In genomic region chr10:119416855-119417254, GRCh38 we compare ENCODE assay signal across 9 cellular contexts.
DNase-seq lines count a peak whose midpoint lies in the region; ATAC-seq, FAIRE-seq and TF ChIP-seq lines count a peak whose summit lies in the region.
"Had no signal": no experiment of that assay in that cellular context is flagged by ENCODE, and none has a peak within 500 bp of the region (broad histone marks: within the 10 kb centered on the region; RNA-seq: fewer than 3 reads in every experiment).

No MANE protein-coding gene starts in this region.

- peak in 3 of 4 donors; percentile 28 to 48 (median 34) for ATAC-seq in heart left ventricle
- ATAC-seq in GM21619 (IDR thresholded peaks at IDR 0.05; ENCODE audit: unreplicated experiment), result no peak

- intact Hi-C loops in heart left ventricle (cut with DNase I), result loop anchor here (1.0 to 10.0 kb wide), 9 partner anchors 62 to 218 kb away; partner anchors contain the start of gene GRK5 (in 7 of the 10)

- peak; percentile 60 to 87 (median 76) for TF ChIP-seq CTCF in heart left ventricle (IDR thresholded peaks at IDR 0.05)

- H3K4me1 ChIP-seq in heart left ventricle (peaks cover 3 to 78% (median 51%) of the 10 kb centered on the region in 12 donors), small intestine (ENCODE audit: control insufficient read depth in 2 of 2, insufficient read depth in 1 of 2, low read depth in 1 of 2, low read length in 1 of 2) (no peaks in the 10 kb centered on the region)

- CTCF ChIA-PET in activated naive CD4-positive, alpha-beta T cell treated with anti-CD3 and anti-CD28 coated beads, Interleukin-2, amount 10 ng/mL, durations not matched to agents 7 days and 5 days (lab: Charles Lee), result interaction anchor here (1.2 to 7.2 kb wide), 6 partner anchors 84 to 215 kb away, joined by 3 to 96 read pairs (median 7); partner anchors contain the start of gene GRK5

- no peaks in the 10 kb centered on the region for H3K9me3 ChIP-seq in heart left ventricle
- H3K9me3 ChIP-seq in small intestine (ENCODE audit: control insufficient read depth, low read depth), result no peaks in the 10 kb centered on the region

- H3K27me3 Mint-ChIP-seq in activated naive CD4-positive, alpha-beta T cell treated with anti-CD3 and anti-CD28 coated beads, Interleukin-2, amount 10 ng/mL, durations not matched to agents 7 days and 5 days, result no peaks in the 10 kb centered on the region

- FAIRE-seq in small intestine (lab: Jason Lieb, UNC), result no peak
- FAIRE-seq: A204.1 had no signal

- DNase-seq in DMS 273 (lab: John Stamatoyannopoulos, UW; ENCODE audit: unreplicated experiment) (peak; percentile 72), DMS 273 treated with DMSO at 0.1 percent for 48 hours (lab: John Stamatoyannopoulos, UW) (no peak), HT1080 (ENCODE audit: low read depth) (peak; percentile 65), SK-N-DZ (ENCODE audit: low spot score) (peak; percentile 35), heart left ventricle (peak; percentile 68 to 81 (median 76)), small intestine (peak; percentile 74)
- peak; percentile 82 for DNase-seq in activated naive CD4-positive, alpha-beta T cell treated with anti-CD3 and anti-CD28 coated beads, Interleukin-2, amount 10 ng/mL, durations not matched to agents 7 days and 5 days

- H3K27ac ChIP-seq in heart left ventricle, result peak overlapping the region in 7 of 12 donors; percentile 1 to 89 (median 78)
- H3K27ac ChIP-seq in small intestine (ENCODE audit: low read depth in 1 of 2, low read length in 1 of 2), result peak overlapping the region in 1 of 2 donors; percentile 3

- no peak overlapping the region for H3K27ac Mint-ChIP-seq in activated naive CD4-positive, alpha-beta T cell treated with anti-CD3 and anti-CD28 coated beads, Interleukin-2, amount 10 ng/mL, durations not matched to agents 7 days and 5 days

- H3K36me3 Mint-ChIP-seq in activated naive CD4-positive, alpha-beta T cell treated with anti-CD3 and anti-CD28 coated beads, Interleukin-2, amount 10 ng/mL, durations not matched to agents 7 days and 5 days, result no peaks in the 10 kb centered on the region

- H3K4me1 Mint-ChIP-seq in activated naive CD4-positive, alpha-beta T cell treated with anti-CD3 and anti-CD28 coated beads, Interleukin-2, amount 10 ng/mL, durations not matched to agents 7 days and 5 days, result no peaks in the 10 kb centered on the region

- H3K36me3 ChIP-seq in heart left ventricle (no peaks in the 10 kb centered on the region), small intestine (ENCODE audit: control insufficient read depth in 2 of 2, insufficient read depth in 2 of 2, low read length in 2 of 2) (no peaks in the 10 kb centered on the region)

- no peaks in the 10 kb centered on the region for H3K27me3 ChIP-seq in heart left ventricle
- H3K27me3 ChIP-seq in small intestine (ENCODE audit: control insufficient read depth in 2 of 2, insufficient read depth in 2 of 2, low read length in 2 of 2), result no peaks in the 10 kb centered on the region

- WGBS in heart left ventricle, 4 donors, result 46 to 59% (median 55%) methylated on average over 8 to 10 of the region's 10 CpGs
- WGBS in small intestine, 3 donors, result 28 to 47% (median 33%) methylated on average over 10 of the region's 10 CpGs

- H3K4me3 ChIP-seq in heart left ventricle, result no peak overlapping the region
- H3K4me3 ChIP-seq in small intestine (ENCODE audit: low read depth in 1 of 2, low read length in 2 of 2), result no peak overlapping the region

- H3K4me3 Mint-ChIP-seq in activated naive CD4-positive, alpha-beta T cell treated with anti-CD3 and anti-CD28 coated beads, Interleukin-2, amount 10 ng/mL, durations not matched to agents 7 days and 5 days, result no peak overlapping the region

- no peak for TF ChIP-seq POLR2A in heart left ventricle (IDR thresholded peaks at IDR 0.05)

- H3K9me3 Mint-ChIP-seq in activated naive CD4-positive, alpha-beta T cell treated with anti-CD3 and anti-CD28 coated beads, Interleukin-2, amount 10 ng/mL, durations not matched to agents 7 days and 5 days, result no peaks in the 10 kb centered on the region
